ENCODE assay signal across 13 cellular contexts in genomic region chr5:137836997-137837396, GRCh38. TPM values are rescaled to one million over a fixed set of nuclear protein-coding genes. Genes with fewer than 3 reads are reported as not detected.
DNase-seq lines count a peak whose midpoint lies in the region; ATAC-seq and TF ChIP-seq lines count a peak whose summit lies in the region.
"Had no signal": no experiment of that assay in that cellular context is flagged by ENCODE, and none has a peak within 500 bp of the region (broad histone marks: within the 10 kb centered on the region; RNA-seq: fewer than 3 reads in every experiment).

No MANE protein-coding gene starts in this region.

- peak overlapping the region; percentile 16 for H2AFZ ChIP-seq in parathyroid adenoma

- BruUV-seq in Caco-2 (replicated peaks; lab: Mats Ljungman, UMichigan), result no TSS peak

- no peaks in the 10 kb centered on the region for H3K79me2 ChIP-seq in parathyroid adenoma

- ATAC-seq in Right ventricle myocardium superior (ENCODE audit: poor library complexity), result peak; percentile 89

- no peaks in the 10 kb centered on the region for H3K36me3 ChIP-seq in Caco-2 (ENCODE audit: control insufficient read depth, insufficient read depth, low read length)
- no peaks in the 10 kb centered on the region for H3K36me3 ChIP-seq in parathyroid adenoma (ENCODE audit: control insufficient read depth, insufficient read depth, low read length)

- in situ Hi-C loops in astrocyte of the spinal cord (cut with HindIII; ENCODE audit: low sequenced_read_pairs), result no loop called here

- TF ChIP-seq CTCF in Caco-2 (IDR thresholded peaks at IDR 0.05; ENCODE audit: insufficient read depth in 1 of 2, low read depth in 1 of 2, low read length in 1 of 2, severe bottlenecking in 1 of 2, unreplicated experiment in 1 of 2), result no peak
- no peak for TF ChIP-seq CTCF in astrocyte of the spinal cord (IDR thresholded peaks at IDR 0.05; ENCODE audit: low read depth, low read length)
- TF ChIP-seq CTCF in parathyroid adenoma (IDR thresholded peaks at IDR 0.05), result no peak
- no peak for TF ChIP-seq CTCF in progenitor cell of endocrine pancreas (IDR thresholded peaks at IDR 0.05; ENCODE audit: unreplicated experiment)

- no peak overlapping the region for H3K9ac ChIP-seq in parathyroid adenoma

- H3K4me3 Mint-ChIP-seq in Caco-2 (ENCODE audit: unreplicated experiment), result no peak overlapping the region
- no peak overlapping the region for H3K4me3 Mint-ChIP-seq in progenitor cell of endocrine pancreas (ENCODE audit: low read depth)
- H3K4me3 Mint-ChIP-seq: H9, nephron progenitor cell had no signal

- H3K9me3 ChIP-seq in Caco-2 (no peaks in the 10 kb centered on the region), parathyroid adenoma (ENCODE audit: control insufficient read depth, low read length) (no peaks in the 10 kb centered on the region)

- H3K9me3 Mint-ChIP-seq in Caco-2 (ENCODE audit: unreplicated experiment) (no peaks in the 10 kb centered on the region), progenitor cell of endocrine pancreas (ENCODE audit: low read depth) (no peaks in the 10 kb centered on the region)
- H3K9me3 Mint-ChIP-seq: H9, nephron progenitor cell had no signal

- POLR2A ChIA-PET in Caco-2 (lab: Charles Lee), result no interaction called here

- intact Hi-C loops in Caco-2 (cut with micrococcal nuclease; ENCODE audit: unreplicated experiment), result no loop called here
- intact Hi-C loops in Right ventricle myocardium superior (cut with DNase I), result no loop called here

- H3K27me3 ChIP-seq in Caco-2 (replicated peaks; ENCODE audit: control insufficient read depth, insufficient read depth, low read length), result no peaks in the 10 kb centered on the region
- H3K27me3 ChIP-seq in parathyroid adenoma (ENCODE audit: control insufficient read depth, insufficient read depth, low read length), result no peaks in the 10 kb centered on the region

- CTCF ChIA-PET in Caco-2 (lab: Charles Lee), result no interaction called here

- H3K4me2 ChIP-seq in parathyroid adenoma (ENCODE audit: low read length), result peak overlapping the region; percentile 31

- DNase-seq in Caco-2 (no peak), astrocyte of the spinal cord (ENCODE audit: low read depth, low spot score) (peak; percentile 10), Right ventricle myocardium superior (no peak), MV-4-11 (lab: John Stamatoyannopoulos, UW) (no peak), putamen (ENCODE audit: low spot score) (no peak), progenitor cell of endocrine pancreas (ENCODE audit: low spot score, unreplicated experiment) (no peak), NCI-H2107 (lab: John Stamatoyannopoulos, UW) (no peak)
- DNase-seq: erythroblast, H9, NCI-H1105, nephron progenitor cell had no signal

- H3K4me1 ChIP-seq in Caco-2, result peaks cover 30% of the 10 kb centered on the region
- peaks cover 49% of the 10 kb centered on the region for H3K4me1 ChIP-seq in parathyroid adenoma

- H3K27ac ChIP-seq in parathyroid adenoma, result peak overlapping the region; percentile 81

- H3K4me3 ChIP-seq in Caco-2 (ENCODE audit: low read depth, low read length), result no peak overlapping the region
- H3K4me3 ChIP-seq in astrocyte of the spinal cord (ENCODE audit: low read depth, low read length), result no peak overlapping the region
- peak overlapping the region; percentile 3 for H3K4me3 ChIP-seq in parathyroid adenoma (ENCODE audit: low read depth, low read length)

- H3K36me3 Mint-ChIP-seq in Caco-2 (ENCODE audit: insufficient read depth, unreplicated experiment) (no peaks in the 10 kb centered on the region), progenitor cell of endocrine pancreas (ENCODE audit: insufficient read depth) (no peaks in the 10 kb centered on the region)

- H3K4me1 Mint-ChIP-seq in Caco-2 (ENCODE audit: low read depth, unreplicated experiment), result peaks cover 18% of the 10 kb centered on the region
- peaks cover 15% of the 10 kb centered on the region for H3K4me1 Mint-ChIP-seq in progenitor cell of endocrine pancreas (ENCODE audit: low read depth)

- H3K27ac Mint-ChIP-seq in Caco-2 (ENCODE audit: unreplicated experiment) (peak overlapping the region; percentile 6), progenitor cell of endocrine pancreas (no peak overlapping the region)
- H3K27ac Mint-ChIP-seq: H9, nephron progenitor cell had no signal

- H3K27me3 Mint-ChIP-seq in Caco-2 (ENCODE audit: insufficient read depth, unreplicated experiment) (no peaks in the 10 kb centered on the region), progenitor cell of endocrine pancreas (no peaks in the 10 kb centered on the region)

RNA-seq across cellular contexts. Expression of gene MYOT, which starts 30.7 kb away (rescaled TPM):
- total RNA-seq in Caco-2 (2022) (not detected in 2 replicates), Right ventricle myocardium superior (11.7 TPM), progenitor cell of endocrine pancreas (not detected in 2 replicates)
- total RNA-seq: H9, HT1080 had no signal

RNA-seq across cellular contexts. Expression of gene PKD2L2, which starts 52.3 kb away (rescaled TPM):
- total RNA-seq in Caco-2 (2022), result not detected in 2 replicates
- total RNA-seq in Right ventricle myocardium superior, result 0.48 TPM
- total RNA-seq in progenitor cell of endocrine pancreas, result not detected in 2 replicates
- total RNA-seq: H9, HT1080 had no signal

Comparison
In these comparisons a context has a peak if more than half of its experiments do, and no peak if none do; other contexts are left out.
1. RNA of gene MYOT, which starts 30.7 kb away (total RNA-seq): 11.7 TPM in Right ventricle myocardium superior (single experiment); not detected in progenitor cell of endocrine pancreas and not detected in Caco-2; every median in the first group is over 10 times any median in the second.